In genomic region chr6:116697475-116697874, GRCh38 we compare ENCODE assay signal across 12 cellular contexts.
DNase-seq lines count a peak whose midpoint lies in the region; ATAC-seq lines count a peak whose summit lies in the region.
"Had no signal": no experiment of that assay in that cellular context is flagged by ENCODE, and none has a peak within 500 bp of the region (broad histone marks: within the 10 kb centered on the region; RNA-seq: fewer than 3 reads in every experiment).

No MANE protein-coding gene starts in this region.

- ATAC-seq in GM18870 (IDR thresholded peaks at IDR 0.05; ENCODE audit: unreplicated experiment) (peak; percentile 73), GM21737 (IDR thresholded peaks at IDR 0.05; ENCODE audit: unreplicated experiment) (peak; percentile 42), HG03457 (IDR thresholded peaks at IDR 0.05; ENCODE audit: unreplicated experiment) (peak; percentile 54)
- ATAC-seq in activated naive CD8-positive, alpha-beta T cell treated with anti-CD3 and anti-CD28 coated beads, Interleukin-2, amount 50 U/mL, for 24 hours: no peak

- peaks cover 3% of the 10 kb centered on the region for H3K9me3 Mint-ChIP-seq in activated naive CD8-positive, alpha-beta T cell treated with anti-CD3 and anti-CD28 coated beads, Interleukin-2, amount 50 U/mL, for 24 hours

- peak overlapping the region; percentile 17 for H3K27ac Mint-ChIP-seq in activated naive CD8-positive, alpha-beta T cell treated with anti-CD3 and anti-CD28 coated beads, Interleukin-2, amount 50 U/mL, for 24 hours

- no peak for DNase-seq in activated naive CD8-positive, alpha-beta T cell treated with anti-CD3 and anti-CD28 coated beads, Interleukin-2, amount 50 U/mL, for 24 hours
- DNase-seq in midbrain (lab: John Stamatoyannopoulos, UW) (no peak), COR-L47 (lab: John Stamatoyannopoulos, UW) (no peak)
- no peak for DNase-seq in activated CD4-positive, CD25-positive, alpha-beta regulatory T cell (lab: John Stamatoyannopoulos, UW)
- no peak for DNase-seq in activated CD4-positive, alpha-beta T cell treated with anti-CD3 and anti-CD28 coated beads, Interleukin-2, amount 50 U/mL, for 1 hour
- DNase-seq: activated T-cell treated with anti-CD3 and anti-CD28 coated beads for 4 hours, DMS53, NCI-H2081, T-helper 9 cell had no signal

- peaks cover 30% of the 10 kb centered on the region for H3K4me1 Mint-ChIP-seq in activated naive CD8-positive, alpha-beta T cell treated with anti-CD3 and anti-CD28 coated beads, Interleukin-2, amount 50 U/mL, for 24 hours

- H3K36me3 Mint-ChIP-seq in activated naive CD8-positive, alpha-beta T cell treated with anti-CD3 and anti-CD28 coated beads, Interleukin-2, amount 50 U/mL, for 24 hours (ENCODE audit: low read depth): peaks cover 29% of the 10 kb centered on the region

- no peak overlapping the region for H3K4me3 Mint-ChIP-seq in activated naive CD8-positive, alpha-beta T cell treated with anti-CD3 and anti-CD28 coated beads, Interleukin-2, amount 50 U/mL, for 24 hours

- H3K27me3 Mint-ChIP-seq in activated naive CD8-positive, alpha-beta T cell treated with anti-CD3 and anti-CD28 coated beads, Interleukin-2, amount 50 U/mL, for 24 hours: no peaks in the 10 kb centered on the region
